Comparison of ENCODE assay signal across 8 cellular contexts in the genomic region with DNA sequence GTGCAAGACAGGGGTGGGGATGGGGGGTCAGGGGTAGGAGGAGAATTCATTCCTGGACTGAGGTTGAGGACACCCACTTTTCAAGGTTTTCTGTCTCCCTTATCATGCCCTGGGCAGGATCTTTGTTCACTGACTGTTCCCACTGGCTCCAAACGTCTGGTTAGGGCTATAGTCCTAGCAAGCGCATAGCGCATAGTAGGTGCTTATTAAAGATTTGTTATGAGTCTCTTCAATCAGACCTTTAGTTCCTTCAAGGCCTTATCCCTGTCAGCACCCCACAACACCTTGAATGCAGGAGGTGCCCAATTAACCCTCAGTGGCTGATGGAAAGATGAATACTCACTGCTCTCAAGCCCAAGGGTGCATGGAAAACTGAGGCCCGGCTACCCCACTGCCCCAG.
DNase-seq lines count a peak whose midpoint lies in the region; ATAC-seq and TF ChIP-seq lines count a peak whose summit lies in the region.
"Had no signal": no experiment of that assay in that cellular context is flagged by ENCODE, and none has a peak within 500 bp of the region (broad histone marks: within the 10 kb centered on the region; RNA-seq: fewer than 3 reads in every experiment).

No MANE protein-coding gene starts in this region.

- H3K4ac ChIP-seq in IMR-90 (ENCODE audit: low read depth, low read length) = peak overlapping the region; percentile 98

- in situ Hi-C loops in IMR-90 (cut with MboI; ENCODE audit: low sequenced_read_pairs) (no loop called here), GM13977 (cut with MboI; ENCODE audit: low pct_unique_long_range_greater_than_20kb, low sequenced_read_pairs, unreplicated experiment) (no loop called here)

- H3K4me3 ChIP-seq in IMR-90 (ENCODE audit: insufficient read depth, low read depth, low read length) = peak overlapping the region; percentile 46
- H3K4me3 ChIP-seq: MG63 had no signal

- peak overlapping the region; percentile 100 for H2AK9ac ChIP-seq in IMR-90 (replicated peaks; ENCODE audit: low read depth, low read length, poor library complexity)

- no peaks in the 10 kb centered on the region for H3K27me3 ChIP-seq in IMR-90 (ENCODE audit: control insufficient read depth, insufficient read depth, low read length)
- H3K27me3 ChIP-seq: MG63 had no signal

- peak overlapping the region; percentile 88 to 90 for H3K27ac Mint-ChIP-seq in activated naive CD4-positive, alpha-beta T cell treated with anti-CD3 and anti-CD28 coated beads, Interleukin-2, amount 50 U/mL, for 72 hours
- peak overlapping the region; percentile 84 for H3K27ac Mint-ChIP-seq in glutamatergic neuron (ENCODE audit: unreplicated experiment)
- peak overlapping the region; percentile 97 for H3K27ac Mint-ChIP-seq in stimulated activated memory B cell treated with anti-CD40 and anti-IgM and Interleukin-4, amounts not matched to agents 10 μg/mL and 1 μg/mL and 100 μg/mL, for 72 hours

- peak overlapping the region; percentile 95 for H3K23ac ChIP-seq in IMR-90 (ENCODE audit: low read depth, low read length)

- peaks cover 32 to 62% of the 10 kb centered on the region in 2 experiments for H3K79me1 ChIP-seq in IMR-90 (ENCODE audit: low read depth in 1 of 2, low read length in 2 of 2)

- H2BK20ac ChIP-seq in IMR-90 (ENCODE audit: low read depth, low read length) = peak overlapping the region; percentile 72

- H3K4me3 Mint-ChIP-seq in glutamatergic neuron (ENCODE audit: unreplicated experiment) = no peak overlapping the region
- peak overlapping the region; percentile 79 for H3K4me3 Mint-ChIP-seq in stimulated activated memory B cell treated with anti-CD40 and anti-IgM and Interleukin-4, amounts not matched to agents 10 μg/mL and 1 μg/mL and 100 μg/mL, for 72 hours

- DNase-seq in IMR-90 = no peak
- DNase-seq in activated naive CD4-positive, alpha-beta T cell treated with anti-CD3 and anti-CD28 coated beads, Interleukin-2, amount 50 U/mL, for 72 hours (ENCODE audit: low spot score in 2 of 2) = no peak
- no peak for DNase-seq in glutamatergic neuron
- DNase-seq in GM13977 (ENCODE audit: low spot score) = no peak
- DNase-seq: MG63 had no signal

- peaks cover 7% of the 10 kb centered on the region for H3K27me3 Mint-ChIP-seq in glutamatergic neuron (ENCODE audit: unreplicated experiment)
- H3K27me3 Mint-ChIP-seq in stimulated activated memory B cell treated with anti-CD40 and anti-IgM and Interleukin-4, amounts not matched to agents 10 μg/mL and 1 μg/mL and 100 μg/mL, for 72 hours = no peaks in the 10 kb centered on the region

- peak overlapping the region; percentile 96 for H4K91ac ChIP-seq in IMR-90 (ENCODE audit: insufficient read depth, low read depth, low read length)

- CTCF ChIA-PET in IMR-90 (lab: Yijun Ruan, JAX) = no interaction called here

- dilution Hi-C loops in IMR-90 (cut with HindIII; ENCODE audit: low sequenced_read_pairs, unreplicated experiment) = loop anchor here (10.0 kb wide), 1 partner anchor 63 kb away; no protein-coding TSS in a partner anchor

- H3K36me3 ChIP-seq in IMR-90 (ENCODE audit: control insufficient read depth, insufficient read depth, low read length) = peaks cover 2% of the 10 kb centered on the region; the same call in 1 of the 2 replicates
- H3K36me3 ChIP-seq: MG63 had no signal

- peak overlapping the region; percentile 99 for H2AK5ac ChIP-seq in IMR-90 (ENCODE audit: low read depth, low read length)

- no peaks in the 10 kb centered on the region for H3K36me3 Mint-ChIP-seq in activated naive CD4-positive, alpha-beta T cell treated with anti-CD3 and anti-CD28 coated beads, Interleukin-2, amount 50 U/mL, for 72 hours
- H3K36me3 Mint-ChIP-seq in glutamatergic neuron (ENCODE audit: unreplicated experiment) = no peaks in the 10 kb centered on the region
- no peaks in the 10 kb centered on the region for H3K36me3 Mint-ChIP-seq in stimulated activated memory B cell treated with anti-CD40 and anti-IgM and Interleukin-4, amounts not matched to agents 10 μg/mL and 1 μg/mL and 100 μg/mL, for 72 hours

- peak overlapping the region; percentile 78 for H3K4me2 ChIP-seq in IMR-90 (ENCODE audit: low read depth, low read length)

- peak overlapping the region; percentile 86 for H2BK120ac ChIP-seq in IMR-90 (ENCODE audit: low read depth, low read length)

- intact Hi-C loops in IMR-90 (cut with micrococcal nuclease) = loop anchor here (5.0 kb wide), 1 partner anchor 60 kb away; no protein-coding TSS in a partner anchor

- peak overlapping the region; percentile 90 for H4K5ac ChIP-seq in IMR-90 (ENCODE audit: low read depth, low read length)

- H3K9me1 ChIP-seq in IMR-90 (ENCODE audit: insufficient read depth, low read length) = peaks cover 15% of the 10 kb centered on the region

- no peaks in the 10 kb centered on the region for H4K20me1 ChIP-seq in IMR-90 (ENCODE audit: insufficient read depth, low read length)

- H3K9me3 Mint-ChIP-seq in activated naive CD4-positive, alpha-beta T cell treated with anti-CD3 and anti-CD28 coated beads, Interleukin-2, amount 50 U/mL, for 72 hours = no peaks in the 10 kb centered on the region
- H3K9me3 Mint-ChIP-seq in glutamatergic neuron (ENCODE audit: unreplicated experiment) = peaks cover 14% of the 10 kb centered on the region
- H3K9me3 Mint-ChIP-seq in stimulated activated memory B cell treated with anti-CD40 and anti-IgM and Interleukin-4, amounts not matched to agents 10 μg/mL and 1 μg/mL and 100 μg/mL, for 72 hours = no peaks in the 10 kb centered on the region

- H3K18ac ChIP-seq in IMR-90 (ENCODE audit: low read depth, low read length) = peak overlapping the region; percentile 67

- TF ChIP-seq POLR2A in IMR-90 (IDR thresholded peaks at IDR 0.05; ENCODE audit: low read depth, low read length) = peak; percentile 35; the same call in 1 of the 2 replicates

- peak overlapping the region; percentile 91 for H3K27ac ChIP-seq in IMR-90 (ENCODE audit: insufficient read depth, low read length)

- TF ChIP-seq CTCF in IMR-90 (conservative IDR thresholded peaks at IDR 0.05; ENCODE audit: low read depth, low read length) = no peak
- TF ChIP-seq CTCF in glutamatergic neuron (IDR thresholded peaks at IDR 0.05; ENCODE audit: partially characterized antibody, unreplicated experiment) = no peak
- TF ChIP-seq CTCF in GM13977 (IDR thresholded peaks at IDR 0.05; ENCODE audit: extremely low read depth, insufficient read depth, missing control alignments) = no peak

- H2BK15ac ChIP-seq in IMR-90 (ENCODE audit: low read depth, low read length) = peak overlapping the region; percentile 89; the same call in 2 of the 3 replicates

- ATAC-seq in IMR-90 (ENCODE audit: low read depth) (no peak), GM21528 (IDR thresholded peaks at IDR 0.05; ENCODE audit: low FRiP score, unreplicated experiment) (no peak), GM21423 (IDR thresholded peaks at IDR 0.05; ENCODE audit: unreplicated experiment) (no peak)
- no peak for ATAC-seq in activated naive CD4-positive, alpha-beta T cell treated with anti-CD3 and anti-CD28 coated beads, Interleukin-2, amount 50 U/mL, for 72 hours
- ATAC-seq in stimulated activated memory B cell treated with anti-CD40 and anti-IgM and Interleukin-4, amounts not matched to agents 10 μg/mL and 1 μg/mL and 100 μg/mL, for 72 hours = no peak

- POLR2A ChIA-PET in IMR-90 (lab: Charles Lee; ENCODE audit: unreplicated experiment) = no interaction called here

- H3K4me1 Mint-ChIP-seq in glutamatergic neuron (ENCODE audit: low read depth, unreplicated experiment) = peaks cover 14% of the 10 kb centered on the region
- peaks cover 32% of the 10 kb centered on the region for H3K4me1 Mint-ChIP-seq in stimulated activated memory B cell treated with anti-CD40 and anti-IgM and Interleukin-4, amounts not matched to agents 10 μg/mL and 1 μg/mL and 100 μg/mL, for 72 hours

- H4K8ac ChIP-seq in IMR-90 (ENCODE audit: low read depth in 2 of 2, low read length in 2 of 2) = peak overlapping the region; percentile 98

- no CpG with 5 or more reads among the region's 4 CpGs for WGBS in IMR-90 (ENCODE audit: extremely low coverage in 2 of 2, insufficient read length in 1 of 2), 2 experiments

- no TSS peak for BruUV-seq in IMR-90 (replicated peaks; lab: Mats Ljungman, UMichigan)

- no peaks in the 10 kb centered on the region for H3K9me3 ChIP-seq in IMR-90 (ENCODE audit: control insufficient read depth, insufficient read depth, low read length)
- H3K9me3 ChIP-seq: MG63 had no signal

- peak overlapping the region; percentile 94 for H2BK5ac ChIP-seq in IMR-90 (ENCODE audit: low read depth, low read length, poor library complexity, severe bottlenecking)

- no peak for TF ChIP-seq RAD21 in IMR-90 (IDR thresholded peaks at IDR 0.05; ENCODE audit: low read length)

- H3K14ac ChIP-seq in IMR-90 (replicated peaks; ENCODE audit: low read depth, low read length) = peak overlapping the region; percentile 98

- H3K9ac ChIP-seq in IMR-90 (ENCODE audit: low read depth, low read length) = peak overlapping the region; percentile 85

- H2AFZ ChIP-seq in IMR-90 (replicated peaks; ENCODE audit: low read length, poor library complexity) = peak overlapping the region; percentile 86

- peaks cover 22% of the 10 kb centered on the region for H3K4me1 ChIP-seq in IMR-90 (ENCODE audit: control insufficient read depth, insufficient read depth, low read length)

- H3K56ac ChIP-seq in IMR-90 (ENCODE audit: extremely low read depth, insufficient read depth, low read length) = peak overlapping the region; percentile 97

TF ChIP-seq in IMR-90, 13 proteins besides CTCF, POLR2A, EP300 and RAD21:
- TF ChIP-seq CHD1 (IDR thresholded peaks at IDR 0.05; ENCODE audit: low read depth, low read length) (no peak; the same call in 1 of the 2 replicates), MAZ (IDR thresholded peaks at IDR 0.05; ENCODE audit: borderline replicate concordance, low read depth, low read length) (0 out of 2 replicates have a peak, but pooled peaks have one; percentile 2)
- TF ChIP-seq, protein P1, sequence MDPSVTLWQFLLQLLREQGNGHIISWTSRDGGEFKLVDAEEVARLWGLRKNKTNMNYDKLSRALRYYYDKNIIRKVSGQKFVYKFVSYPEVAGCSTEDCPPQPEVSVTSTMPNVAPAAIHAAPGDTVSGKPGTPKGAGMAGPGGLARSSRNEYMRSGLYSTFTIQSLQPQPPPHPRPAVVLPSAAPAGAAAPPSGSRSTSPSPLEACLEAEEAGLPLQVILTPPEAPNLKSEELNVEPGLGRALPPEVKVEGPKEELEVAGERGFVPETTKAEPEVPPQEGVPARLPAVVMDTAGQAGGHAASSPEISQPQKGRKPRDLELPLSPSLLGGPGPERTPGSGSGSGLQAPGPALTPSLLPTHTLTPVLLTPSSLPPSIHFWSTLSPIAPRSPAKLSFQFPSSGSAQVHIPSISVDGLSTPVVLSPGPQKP (IDR thresholded peaks at IDR 0.05; ENCODE audit: borderline replicate concordance, low read depth, low read length) = no peak
